In genomic region chr12:45122776-45123380, GRCh38 we compare ENCODE assay signal across 8 cellular contexts.
DNase-seq lines count a peak whose midpoint lies in the region; ATAC-seq, FAIRE-seq and TF ChIP-seq lines count a peak whose summit lies in the region.

No MANE protein-coding gene starts in this region.

- H3K27ac ChIP-seq in HEK293 (ENCODE audit: extremely low read depth, low read depth, low read length) (no peak overlapping the region), RWPE2 (ENCODE audit: poor library complexity, severe bottlenecking) (no peak overlapping the region)

- FAIRE-seq in GM12892 (lab: Jason Lieb, UNC), result no peak

- H3K27me3 ChIP-seq in RWPE2 (ENCODE audit: insufficient read depth, poor library complexity, severe bottlenecking), result peaks cover 4% of the 10 kb centered on the region

- TF ChIP-seq CTCF in AG09309 (IDR thresholded peaks at IDR 0.05; ENCODE audit: control insufficient read depth, insufficient read depth, low read depth, low read length, missing control alignments) (peak; percentile 33), HEK293 (tag by site-specific recombination; IDR thresholded peaks at IDR 0.05) (peak; percentile 42), RWPE2 (IDR thresholded peaks at IDR 0.05; ENCODE audit: poor library complexity, severe bottlenecking) (peak; percentile 67)

- no peaks in the 10 kb centered on the region for H3K36me3 ChIP-seq in HEK293 (ENCODE audit: control insufficient read depth in 2 of 2, insufficient read depth in 1 of 2, low read length in 2 of 2)
- H3K36me3 ChIP-seq in RWPE2 (ENCODE audit: low read depth), result no peaks in the 10 kb centered on the region

- H3K9me3 ChIP-seq in HEK293 (ENCODE audit: control insufficient read depth, insufficient read depth, low read depth, low read length) (no peaks in the 10 kb centered on the region), RWPE2 (ENCODE audit: severe bottlenecking) (no peaks in the 10 kb centered on the region)

- no peak for TF ChIP-seq POLR2A in GM12892 (IDR thresholded peaks at IDR 0.05; ENCODE audit: low read depth, low read length)

- CTCF ChIA-PET in HEK293 (lab: Yijun Ruan, JAX), result interaction anchor here (0.6 to 4.4 kb wide), 12 partner anchors 10 to 183 kb away, joined by 3 to 22 read pairs (median 3); no protein-coding TSS in a partner anchor

- POLR2A ChIA-PET in HEK293 (lab: Yijun Ruan, JAX), result no interaction called here

- DNase-seq in AG09309 (ENCODE audit: low read depth) (no peak), RWPE2 (ENCODE audit: low spot score) (no peak), hippocampal formation (lab: John Stamatoyannopoulos, UW) (peak; percentile 6 to 58), SKM-1 treated with dmso at 0.1 percent for 144 hours (lab: John Stamatoyannopoulos, UW; ENCODE audit: unreplicated experiment) (no peak), GM12892 (ENCODE audit: insufficient read length) (no peak)
- no peak for DNase-seq in stimulated activated CD4-positive, alpha-beta T cell treated with anti-CD3 and anti-CD28 coated beads, Interleukin-12 subunit alpha, Interleukin-12 subunit beta, amount 100 ng/mL, for 4 hours

- no peaks in the 10 kb centered on the region for H3K4me1 ChIP-seq in HEK293 (ENCODE audit: control insufficient read depth, insufficient read depth, low read length)
- no peaks in the 10 kb centered on the region for H3K4me1 ChIP-seq in RWPE2 (ENCODE audit: insufficient read depth, poor library complexity, severe bottlenecking)

- H3K4me3 ChIP-seq in AG09309 (ENCODE audit: control insufficient read depth, low read depth, low read length) (no peak overlapping the region), HEK293 (ENCODE audit: low read depth, low read length) (no peak overlapping the region), RWPE2 (ENCODE audit: severe bottlenecking) (no peak overlapping the region)

- ATAC-seq in RWPE2 (ENCODE audit: low read depth), result no peak
- ATAC-seq in HG02938 (IDR thresholded peaks at IDR 0.05; ENCODE audit: unreplicated experiment), result no peak

TF ChIP-seq in HEK293, 187 proteins besides CTCF, POLR2A, EP300 and RAD21:
- no peak for TF ChIP-seq ZNF830 (tag by site-specific recombination; IDR thresholded peaks at IDR 0.05; ENCODE audit: low read depth)
- no peak for TF ChIP-seq ZNF777 (tag by site-specific recombination; IDR thresholded peaks at IDR 0.05; ENCODE audit: borderline replicate concordance)
- TF ChIP-seq ZNF155 (tag by site-specific recombination; IDR thresholded peaks at IDR 0.05), result no peak
- TF ChIP-seq ZNF580 (tag by site-specific recombination; IDR thresholded peaks at IDR 0.05), result no peak
- TF ChIP-seq PRDM1 (tag by site-specific recombination; IDR thresholded peaks at IDR 0.05), result peak; percentile 71
- no peak for TF ChIP-seq ZNF341 (tag by site-specific recombination; IDR thresholded peaks at IDR 0.05; ENCODE audit: low read depth)
- TF ChIP-seq TCF7L2 (IDR thresholded peaks at IDR 0.05; ENCODE audit: borderline replicate concordance, low read depth, low read length), result no peak
- TF ChIP-seq SCRT1 (tag by site-specific recombination; IDR thresholded peaks at IDR 0.05; ENCODE audit: borderline replicate concordance), result no peak
- TF ChIP-seq HOXC10 (CRISPR knock-in tag; IDR thresholded peaks at IDR 0.05), result no peak
- TF ChIP-seq HIC1 (tag by site-specific recombination; IDR thresholded peaks at IDR 0.05), result no peak
- peak; percentile 78 for TF ChIP-seq ZNF654 (tag by site-specific recombination; IDR thresholded peaks at IDR 0.05; ENCODE audit: low read depth)
- no peak for TF ChIP-seq ZNF221 (tag by site-specific recombination; IDR thresholded peaks at IDR 0.05; ENCODE audit: borderline replicate concordance)
- TF ChIP-seq SP2 (tag by site-specific recombination; IDR thresholded peaks at IDR 0.05), result no peak
- TF ChIP-seq, protein P1, sequence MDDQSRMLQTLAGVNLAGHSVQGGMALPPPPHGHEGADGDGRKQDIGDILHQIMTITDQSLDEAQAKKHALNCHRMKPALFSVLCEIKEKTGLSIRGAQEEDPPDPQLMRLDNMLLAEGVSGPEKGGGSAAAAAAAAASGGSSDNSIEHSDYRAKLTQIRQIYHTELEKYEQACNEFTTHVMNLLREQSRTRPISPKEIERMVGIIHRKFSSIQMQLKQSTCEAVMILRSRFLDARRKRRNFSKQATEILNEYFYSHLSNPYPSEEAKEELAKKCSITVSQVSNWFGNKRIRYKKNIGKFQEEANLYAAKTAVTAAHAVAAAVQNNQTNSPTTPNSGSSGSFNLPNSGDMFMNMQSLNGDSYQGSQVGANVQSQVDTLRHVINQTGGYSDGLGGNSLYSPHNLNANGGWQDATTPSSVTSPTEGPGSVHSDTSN (CRISPR knock-in tag; IDR thresholded peaks at IDR 0.05), result no peak
- TF ChIP-seq SP3 (tag by site-specific recombination; IDR thresholded peaks at IDR 0.05), result no peak
- TF ChIP-seq ZNF239 (tag by site-specific recombination; IDR thresholded peaks at IDR 0.05), result no peak
- TF ChIP-seq INSM2 (tag by site-specific recombination; IDR thresholded peaks at IDR 0.05), result no peak
- TF ChIP-seq ZNF610 (tag by site-specific recombination; IDR thresholded peaks at IDR 0.05; ENCODE audit: borderline replicate concordance), result no peak

Comparison
In these comparisons a context has a peak if more than half of its experiments do, and no peak if none do; other contexts are left out.
1. DNase-seq: peak in hippocampal formation (2 of 2); none in AG09309 (single experiment), RWPE2 (single experiment), SKM-1 treated with dmso at 0.1 percent for 144 hours (single experiment), GM12892 (single experiment) and stimulated activated CD4-positive, alpha-beta T cell treated with anti-CD3 and anti-CD28 coated beads, Interleukin-12 subunit alpha, Interleukin-12 subunit beta, amount 100 ng/mL, for 4 hours (single experiment).
2. Peak in every context shown above with its lines, with median percentiles within 50 percentile points of each other: CTCF ChIP-seq.